In genomic region chr3:187783098-187783497, GRCh38 we compare ENCODE assay signal across 11 cellular contexts. TPM values are rescaled to one million over a fixed set of nuclear protein-coding genes. Genes with fewer than 3 reads are reported as not detected.
DNase-seq lines count a peak whose midpoint lies in the region; ATAC-seq, FAIRE-seq and TF ChIP-seq lines count a peak whose summit lies in the region.
"Had no signal": no experiment of that assay in that cellular context is flagged by ENCODE, and none has a peak within 500 bp of the region (broad histone marks: within the 10 kb centered on the region; RNA-seq: fewer than 3 reads in every experiment).

No MANE protein-coding gene starts in this region.

- H3K36me3 ChIP-seq in bronchial epithelial cell (ENCODE audit: control insufficient read depth, insufficient read depth, low read length) (no peaks in the 10 kb centered on the region), mucosa of descending colon (ENCODE audit: low read depth) (no peaks in the 10 kb centered on the region), H7 (replicated peaks; ENCODE audit: control insufficient read depth, insufficient read depth, low read length) (no peaks in the 10 kb centered on the region)

- no peak overlapping the region for H3K4me3 ChIP-seq in AG10803 (ENCODE audit: low read length)
- H3K4me3 ChIP-seq in LNCaP clone FGC (ENCODE audit: low read depth, low read length), result no peak overlapping the region
- H3K4me3 ChIP-seq in bronchial epithelial cell (ENCODE audit: low read depth, low read length), result no peak overlapping the region
- no peak overlapping the region for H3K4me3 ChIP-seq in mucosa of descending colon
- no peak overlapping the region for H3K4me3 ChIP-seq in H7 (ENCODE audit: insufficient read depth, low read depth, low read length)
- H3K4me3 ChIP-seq: dorsolateral prefrontal cortex had no signal

- TF ChIP-seq CTCF in AG10803 (conservative IDR thresholded peaks at IDR 0.05; ENCODE audit: low read length), result no peak
- no peak for TF ChIP-seq CTCF in LNCaP clone FGC (IDR thresholded peaks at IDR 0.05; ENCODE audit: control insufficient read depth, extremely low read depth, insufficient read depth)
- TF ChIP-seq CTCF in bronchial epithelial cell (IDR thresholded peaks at IDR 0.05; ENCODE audit: insufficient read depth, low read length, severe bottlenecking), result no peak
- no peak for TF ChIP-seq CTCF in mucosa of descending colon (IDR thresholded peaks at IDR 0.05)

- ATAC-seq in mucosa of descending colon (peak; percentile 14), HG03442 (IDR thresholded peaks at IDR 0.05; ENCODE audit: unreplicated experiment) (no peak)

- FAIRE-seq in bronchial epithelial cell (lab: Jason Lieb, UNC), result no peak

- no peaks in the 10 kb centered on the region for H3K27me3 ChIP-seq in bronchial epithelial cell (ENCODE audit: control insufficient read depth, insufficient read depth, low read length)
- H3K27me3 ChIP-seq in H7 (ENCODE audit: control insufficient read depth, insufficient read depth, low read length), result no peaks in the 10 kb centered on the region
- H3K27me3 ChIP-seq: dorsolateral prefrontal cortex had no signal

- intact Hi-C loops in mucosa of descending colon (cut with DNase I, micrococcal nuclease), result no loop called here

- no peaks in the 10 kb centered on the region for H3K4me1 ChIP-seq in mucosa of descending colon (ENCODE audit: low read depth)

- H3K9me3 ChIP-seq in mucosa of descending colon, result no peaks in the 10 kb centered on the region

- peak; percentile 96 for DNase-seq in AG10803 (ENCODE audit: low read depth)
- DNase-seq in LNCaP clone FGC (ENCODE audit: low read depth), result peak; percentile 85
- peak; percentile 96 for DNase-seq in bronchial epithelial cell (ENCODE audit: low read depth)
- DNase-seq in mucosa of descending colon, result no peak
- no peak for DNase-seq in KG1 (lab: John Stamatoyannopoulos, UW)
- DNase-seq in activated CD8-positive, alpha-beta memory T cell treated with anti-CD3 and anti-CD28 coated beads for 24 hours, result no peak
- DNase-seq in H7, result no peak
- DNase-seq: NCI-H1417; stimulated activated naive CD4-positive, alpha-beta T cell had no signal

RNA-seq across cellular contexts. Expression of gene BCL6, which starts 37.8 kb away (rescaled TPM):
- total RNA-seq in bronchial epithelial cell (6.8 and 9.0 TPM in 2 replicates), mucosa of descending colon (100 to 1,000 TPM in 1 of 3 donors, 10 to 100 TPM in 2; 10.9 to 133 (median 23.8) TPM)
- 2.8 and 6.8 TPM in 2 replicates for total RNA-seq in H7 (2014; rRNA removed; shearing (Covaris generic))

Comparison
In these comparisons a context has a peak if more than half of its experiments do, and no peak if none do; other contexts are left out.
1. DNase-seq: peak in AG10803 (single experiment), LNCaP clone FGC (single experiment) and bronchial epithelial cell (single experiment); none in mucosa of descending colon (0 of 3), KG1 (single experiment), activated CD8-positive, alpha-beta memory T cell treated with anti-CD3 and anti-CD28 coated beads for 24 hours (single experiment) and H7 (single experiment).